ENCODE assay signal across 8 cellular contexts in the genomic region with DNA sequence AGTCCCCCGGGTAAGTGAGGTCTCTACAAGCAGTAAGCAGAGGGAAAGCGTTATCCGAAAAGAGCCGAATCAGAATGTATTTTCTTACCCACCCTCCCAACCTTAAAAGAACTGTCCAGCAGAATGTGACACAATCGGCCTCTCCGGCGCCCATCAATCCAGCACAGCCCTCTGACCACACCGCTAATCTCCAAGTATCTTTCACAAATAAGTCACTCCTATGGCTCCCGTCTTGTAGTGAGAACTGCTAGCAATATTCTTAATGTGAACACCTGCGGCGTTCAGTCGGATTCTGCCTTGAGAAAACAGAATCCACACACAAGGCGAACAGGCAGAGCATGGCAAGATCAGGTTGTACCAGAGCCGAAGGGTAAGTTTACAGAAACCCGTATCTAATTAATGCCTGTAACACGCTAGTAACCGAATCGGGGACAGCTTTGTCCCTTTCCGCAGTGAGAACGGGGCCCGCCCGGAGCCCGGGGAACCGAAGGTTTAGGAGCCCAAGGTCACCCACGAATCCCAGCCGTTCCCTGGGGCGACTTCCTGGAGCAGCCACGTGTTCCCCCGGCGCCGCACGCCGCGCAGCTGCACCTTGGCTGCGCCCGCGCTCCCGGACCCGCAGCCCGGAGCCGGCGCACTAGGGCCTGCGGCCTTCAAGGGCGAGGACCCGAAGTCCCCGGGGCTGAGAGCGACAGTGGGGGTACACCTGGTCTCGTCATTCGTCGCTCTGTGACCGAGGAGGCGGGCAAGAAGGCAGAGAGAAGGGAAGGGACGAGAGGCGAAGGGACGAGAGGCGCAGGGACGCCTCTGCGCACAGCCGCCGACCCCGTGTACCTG. TPM values are rescaled to one million over a fixed set of nuclear protein-coding genes. Genes with fewer than 3 reads are reported as not detected.
A peak's percentile ranks its signal among the peaks of the same experiment; 100 is the strongest.
DNase-seq lines count a peak whose midpoint lies in the region; ATAC-seq, FAIRE-seq and TF ChIP-seq lines count a peak whose summit lies in the region.

No MANE protein-coding gene starts in this region.

- ATAC-seq in T-cell (replicated peaks in 1 of 4), result peak; percentile 47 to 59 (median 58)

- H2AFZ ChIP-seq in Loucy (ENCODE audit: low read length), result no peak overlapping the region

- H3K4me3 ChIP-seq in Loucy (ENCODE audit: low read length, poor library complexity, severe bottlenecking), result peak overlapping the region; percentile 99
- H3K4me3 ChIP-seq in rectal smooth muscle tissue (ENCODE audit: low read length), result peak overlapping the region; percentile 79

- H3K36me3 Mint-ChIP-seq in T-cell, result peaks cover 4% of the 10 kb centered on the region

- POLR2A ChIA-PET in T-cell (lab: Charles Lee), result interaction anchor here (0.6 to 0.7 kb wide), 5 partner anchors 37 to 528 kb away, joined by 3 to 7 read pairs (median 4); no protein-coding TSS in a partner anchor

- no peak for TF ChIP-seq CTCF in Loucy (conservative IDR thresholded peaks at IDR 0.05; ENCODE audit: low read length)

- H3K27ac ChIP-seq in angular gyrus (ENCODE audit: low read depth, low read length) (peak overlapping the region; percentile 82), rectal smooth muscle tissue (ENCODE audit: low read depth, low read length) (peak overlapping the region; percentile 93)

- H3K9ac ChIP-seq in Loucy (ENCODE audit: low read depth, low read length, poor library complexity, severe bottlenecking), result peak overlapping the region; percentile 99
- peak overlapping the region; percentile 79 for H3K9ac ChIP-seq in rectal smooth muscle tissue (ENCODE audit: low read length)

- peak overlapping the region; percentile 84 to 94 for H3K27ac Mint-ChIP-seq in T-cell

- peaks cover 47 to 51% (median 47%) of the 10 kb centered on the region in 3 donors for H3K4me1 Mint-ChIP-seq in T-cell

- H3K9me3 ChIP-seq in Loucy (ENCODE audit: insufficient read depth, low read depth, low read length), result no peaks in the 10 kb centered on the region

- TF ChIP-seq POLR2A in H54 (IDR thresholded peaks at IDR 0.05; ENCODE audit: low read depth, low read length), result peak; percentile 29; the same call in 1 of the 2 replicates

- no peak for FAIRE-seq in H54 (lab: Jason Lieb, UNC)

- H3K4me1 ChIP-seq in Loucy (ENCODE audit: insufficient read depth, low read length, poor library complexity, severe bottlenecking) (peaks cover 27% of the 10 kb centered on the region), rectal smooth muscle tissue (ENCODE audit: control insufficient read depth, insufficient read depth, low read length) (peaks cover 9% of the 10 kb centered on the region)

- no peaks in the 10 kb centered on the region for H3K9me2 ChIP-seq in Loucy (replicated peaks; ENCODE audit: low read depth, low read length)

- DNase-seq in ELR (ENCODE audit: low read depth) (peak; percentile 70), H54 (ENCODE audit: insufficient read length, low spot score) (peak; percentile 72), T-cell (peak; percentile 8 to 55 (median 31)), hepatic stellate cell (ENCODE audit: low spot score) (peak; percentile 60), cortex of kidney (lab: John Stamatoyannopoulos, UW) (no peak)

- no peaks in the 10 kb centered on the region for H3K27me3 Mint-ChIP-seq in T-cell

- H3K36me3 ChIP-seq in Loucy (ENCODE audit: insufficient read depth, low read length) (peaks cover 44% of the 10 kb centered on the region), rectal smooth muscle tissue (ENCODE audit: control insufficient read depth, insufficient read depth, low read length) (no peaks in the 10 kb centered on the region)

- peak overlapping the region; percentile 89 for H3K4me2 ChIP-seq in Loucy (ENCODE audit: low read depth, low read length, poor library complexity, severe bottlenecking)

- H3K27me3 ChIP-seq in Loucy (ENCODE audit: insufficient read depth, low read length, poor library complexity, severe bottlenecking) (peaks cover 38% of the 10 kb centered on the region), rectal smooth muscle tissue (ENCODE audit: control insufficient read depth, insufficient read depth, low read length) (no peaks in the 10 kb centered on the region)

- no peaks in the 10 kb centered on the region for H3K9me3 Mint-ChIP-seq in T-cell

- CTCF ChIA-PET in T-cell (lab: Charles Lee), result no interaction called here

- peaks cover 54% of the 10 kb centered on the region for H4K20me1 ChIP-seq in Loucy (ENCODE audit: insufficient read depth, low read length, poor library complexity, severe bottlenecking)

- peak overlapping the region; percentile 86 to 97 (median 95) for H3K4me3 Mint-ChIP-seq in T-cell

- no peaks in the 10 kb centered on the region; the same call in 1 of the 2 replicates for H3F3A ChIP-seq in Loucy (ENCODE audit: low read depth)

- peaks cover 70% of the 10 kb centered on the region for H3K79me2 ChIP-seq in Loucy (ENCODE audit: insufficient read depth, low read length)

RNA-seq across cellular contexts. Expression of a gene that starts 0.7 kb away (rescaled TPM):
- total RNA-seq in T-cell, result 100 to 1,000 TPM in 2 of 5 donors, 10 to 100 TPM in 3; 71.3 to 162 (median 73.0) TPM
